ENCODE assay signal across 1 cellular context in the genomic region with DNA sequence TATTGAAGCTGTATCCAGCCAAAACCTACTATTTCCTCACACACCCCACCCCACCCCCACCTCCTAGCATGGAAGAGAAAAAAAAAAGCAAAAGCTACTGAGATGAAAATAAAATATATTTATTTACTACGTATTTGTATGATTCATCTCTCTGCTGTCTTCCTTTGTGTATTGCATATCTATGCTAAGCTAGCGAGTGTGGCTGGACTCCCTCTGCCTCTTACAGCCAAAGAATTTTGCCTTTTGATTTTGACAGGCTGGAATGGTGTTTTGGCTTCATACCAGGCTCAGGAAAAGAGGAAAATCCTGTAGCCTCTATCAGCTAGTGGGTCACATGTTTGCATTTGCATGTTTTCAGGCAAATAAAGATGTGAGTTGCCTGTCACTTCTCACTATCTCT.
TF ChIP-seq lines count a peak whose summit lies in the region.

No MANE protein-coding gene starts in this region.

TF ChIP-seq in SK-N-SH, 30 proteins besides CTCF, POLR2A, EP300 and RAD21 (continued from another document):
- TF ChIP-seq, protein P1, sequence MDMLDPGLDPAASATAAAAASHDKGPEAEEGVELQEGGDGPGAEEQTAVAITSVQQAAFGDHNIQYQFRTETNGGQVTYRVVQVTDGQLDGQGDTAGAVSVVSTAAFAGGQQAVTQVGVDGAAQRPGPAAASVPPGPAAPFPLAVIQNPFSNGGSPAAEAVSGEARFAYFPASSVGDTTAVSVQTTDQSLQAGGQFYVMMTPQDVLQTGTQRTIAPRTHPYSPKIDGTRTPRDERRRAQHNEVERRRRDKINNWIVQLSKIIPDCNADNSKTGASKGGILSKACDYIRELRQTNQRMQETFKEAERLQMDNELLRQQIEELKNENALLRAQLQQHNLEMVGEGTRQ (IDR thresholded peaks at IDR 0.05; ENCODE audit: borderline replicate concordance, low read depth, low read length), result no peak
- TF ChIP-seq RCOR1 (IDR thresholded peaks at IDR 0.05; ENCODE audit: low read length), result no peak
- TF ChIP-seq JUND (IDR thresholded peaks at IDR 0.05), result peak; percentile 47
- no peak for TF ChIP-seq NRF1 (IDR thresholded peaks at IDR 0.05; ENCODE audit: low read depth, low read length)
- TF ChIP-seq, protein P2, sequence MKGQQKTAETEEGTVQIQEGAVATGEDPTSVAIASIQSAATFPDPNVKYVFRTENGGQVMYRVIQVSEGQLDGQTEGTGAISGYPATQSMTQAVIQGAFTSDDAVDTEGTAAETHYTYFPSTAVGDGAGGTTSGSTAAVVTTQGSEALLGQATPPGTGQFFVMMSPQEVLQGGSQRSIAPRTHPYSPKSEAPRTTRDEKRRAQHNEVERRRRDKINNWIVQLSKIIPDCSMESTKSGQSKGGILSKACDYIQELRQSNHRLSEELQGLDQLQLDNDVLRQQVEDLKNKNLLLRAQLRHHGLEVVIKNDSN (IDR thresholded peaks at IDR 0.05; ENCODE audit: borderline replicate concordance, low read depth), result no peak
